ENCODE assay signal across 8 cellular contexts in genomic region chr2:196233808-196234501, GRCh38.
A peak's percentile ranks its signal among the peaks of the same experiment; 100 is the strongest.
DNase-seq lines count a peak whose midpoint lies in the region; ATAC-seq, FAIRE-seq and TF ChIP-seq lines count a peak whose summit lies in the region.

No MANE protein-coding gene starts in this region.

- FAIRE-seq in RCC 7860 (lab: Jason Lieb, UNC) (no peak), D721Med (lab: Jason Lieb, UNC) (no peak)

- peaks cover 0 to 46% of the 10 kb centered on the region in 2 experiments for H3K36me3 ChIP-seq in SK-N-SH (replicated peaks in 1 of 2; ENCODE audit: control insufficient read depth in 1 of 2, insufficient read depth in 2 of 2, low read length in 1 of 2)
- H3K36me3 ChIP-seq in heart right ventricle: peaks cover 0 to 47% (median 4%) of the 10 kb centered on the region in 9 donors
- H3K36me3 ChIP-seq in ovary: no peaks in the 10 kb centered on the region

- H3K79me2 ChIP-seq in SK-N-SH (ENCODE audit: insufficient read depth): peaks cover 10% of the 10 kb centered on the region

- no peak for TF ChIP-seq RAD21 in SK-N-SH (IDR thresholded peaks at IDR 0.05; ENCODE audit: low read length)

- H3K4me2 ChIP-seq in SK-N-SH: peak overlapping the region; percentile 33

- no peak for TF ChIP-seq POLR2A in ovary (IDR thresholded peaks at IDR 0.05)

- DNase-seq in SK-N-SH (no peak), heart right ventricle (no peak), NCI-H2227 (lab: John Stamatoyannopoulos, UW; ENCODE audit: unreplicated experiment) (no peak), RCC 7860 (ENCODE audit: low spot score) (no peak), ovary (no peak), D721Med (ENCODE audit: insufficient read length, low spot score) (no peak)

- POLR2A ChIA-PET in SK-N-SH (lab: Yijun Ruan, JAX): no interaction called here

- intact Hi-C loops in heart right ventricle (cut with DNase I): loop anchor here in 1 of 10 donors (5.0 kb wide), 1 partner anchor 33 kb away; no protein-coding TSS in a partner anchor
- intact Hi-C loops in ovary (cut with DNase I): no loop called here

- no peak overlapping the region for H2AFZ ChIP-seq in SK-N-SH (ENCODE audit: low read depth)

- H3K27me3 ChIP-seq in SK-N-SH (ENCODE audit: insufficient read depth) (no peaks in the 10 kb centered on the region), heart right ventricle (no peaks in the 10 kb centered on the region), ovary (no peaks in the 10 kb centered on the region)

- H3K27ac ChIP-seq in SK-N-SH (ENCODE audit: low read depth in 2 of 2, low read length in 1 of 2) (peak overlapping the region in 1 of 2 experiments; percentile 93; a peak in 3 of 4 replicates), heart right ventricle (peak overlapping the region in 7 of 10 donors; percentile 1 to 84 (median 37)), ovary (no peak overlapping the region)

- peaks cover 45% of the 10 kb centered on the region for H3F3A ChIP-seq in SK-N-SH (replicated peaks; ENCODE audit: insufficient read depth)

- peak overlapping the region; percentile 4; the same call in 1 of the 2 replicates for H3K9ac ChIP-seq in SK-N-SH

- peaks cover 0 to 34% of the 10 kb centered on the region in 2 experiments; a peak in 2 of 4 replicates for H3K4me1 ChIP-seq in SK-N-SH (ENCODE audit: control insufficient read depth in 1 of 2, insufficient read depth in 2 of 2, low read depth in 1 of 2, low read length in 1 of 2)
- peaks cover 3 to 67% (median 23%) of the 10 kb centered on the region in 9 donors for H3K4me1 ChIP-seq in heart right ventricle
- H3K4me1 ChIP-seq in ovary (ENCODE audit: insufficient read depth): no peaks in the 10 kb centered on the region

- 83% methylated on average over 4 of the region's 4 CpGs for WGBS in SK-N-SH (ENCODE audit: low lambda C conversion rate)
- WGBS in heart right ventricle, 2 donors: 75 to 85% methylated on average over 4 of the region's 4 CpGs
- 89 to 90% (median 90%) methylated on average over 4 of the region's 4 CpGs for WGBS in ovary, 3 donors

- ATAC-seq in GM19025 (IDR thresholded peaks at IDR 0.05; ENCODE audit: low read depth, unreplicated experiment): peak; percentile 76
- ATAC-seq in HG02943 (IDR thresholded peaks at IDR 0.05; ENCODE audit: low read depth, unreplicated experiment): peak; percentile 66
- peak in 4 of 8 donors; percentile 20 to 63 (median 39) for ATAC-seq in heart right ventricle

- TF ChIP-seq CTCF in SK-N-SH (IDR thresholded peaks at IDR 0.05) (no peak), heart right ventricle (IDR thresholded peaks at IDR 0.05) (no peak), ovary (IDR thresholded peaks at IDR 0.05) (no peak), D721Med (IDR thresholded peaks at IDR 0.05; ENCODE audit: insufficient read depth, missing control alignments) (no peak)

- TF ChIP-seq EP300 in SK-N-SH (IDR thresholded peaks at IDR 0.05; ENCODE audit: borderline replicate concordance in 1 of 2, low read depth in 1 of 2, low read length in 1 of 2) (no peak), ovary (IDR thresholded peaks at IDR 0.05) (no peak)

- H3K9me3 ChIP-seq in SK-N-SH (no peaks in the 10 kb centered on the region), heart right ventricle (no peaks in the 10 kb centered on the region), ovary (no peaks in the 10 kb centered on the region)

- CTCF ChIA-PET in SK-N-SH (lab: Yijun Ruan, JAX): no interaction called here

- H3K4me3 ChIP-seq in SK-N-SH (ENCODE audit: low read depth in 2 of 2, low read length in 1 of 2) (no peak overlapping the region), heart right ventricle (no peak overlapping the region), ovary (no peak overlapping the region)

- no peaks in the 10 kb centered on the region for H3K9me2 ChIP-seq in SK-N-SH

- no peaks in the 10 kb centered on the region for H4K20me1 ChIP-seq in SK-N-SH (ENCODE audit: insufficient read depth)

TF ChIP-seq in SK-N-SH, 30 proteins besides CTCF, POLR2A, EP300 and RAD21:
- no peak for TF ChIP-seq TCF12 (IDR thresholded peaks at IDR 0.05)
- no peak for TF ChIP-seq MXI1 (IDR thresholded peaks at IDR 0.05; ENCODE audit: low read depth, low read length)
- TF ChIP-seq SMC3 (IDR thresholded peaks at IDR 0.05; ENCODE audit: low read depth, low read length): no peak
- TF ChIP-seq RFX5 (IDR thresholded peaks at IDR 0.05; ENCODE audit: low read length): no peak
- TF ChIP-seq FOXM1 (IDR thresholded peaks at IDR 0.05; ENCODE audit: low read depth): no peak
- TF ChIP-seq CHD2 (IDR thresholded peaks at IDR 0.05; ENCODE audit: low read length, partially characterized antibody): no peak
- no peak for TF ChIP-seq EZH2phosphoT487 (IDR thresholded peaks at IDR 0.05; ENCODE audit: borderline replicate concordance, low read depth)
- TF ChIP-seq USF1 (IDR thresholded peaks at IDR 0.05; ENCODE audit: borderline replicate concordance, low read depth): no peak
- no peak for TF ChIP-seq GATA2 (CRISPR knock-in tag; IDR thresholded peaks at IDR 0.05)
- TF ChIP-seq ELF1 (IDR thresholded peaks at IDR 0.05): no peak
- no peak for TF ChIP-seq REST (IDR thresholded peaks at IDR 0.05; ENCODE audit: low read depth, low read length)
- no peak for TF ChIP-seq GABPA (IDR thresholded peaks at IDR 0.05; ENCODE audit: low read depth)
- no peak for TF ChIP-seq NFIC (IDR thresholded peaks at IDR 0.05; ENCODE audit: borderline replicate concordance)
- TF ChIP-seq TEAD4 (IDR thresholded peaks at IDR 0.05; ENCODE audit: borderline replicate concordance, insufficient read depth): no peak
- TF ChIP-seq NRF1 (IDR thresholded peaks at IDR 0.05; ENCODE audit: low read depth, low read length): no peak
- TF ChIP-seq MAX (IDR thresholded peaks at IDR 0.05; ENCODE audit: low read depth): no peak

Comparison
In these comparisons a context has a peak if more than half of its experiments do, and no peak if none do; other contexts are left out.
1. H3K27ac ChIP-seq: peak in heart right ventricle (7 of 10); none in ovary (0 of 2).